1 cellular context compared by ENCODE assay signal in genomic region chr19:13804830-13805683, GRCh38.
TF ChIP-seq lines count a peak whose summit lies in the region.

No MANE protein-coding gene starts in this region.

TF ChIP-seq in WTC11, 78 proteins besides CTCF, POLR2A, EP300 and RAD21 (continued from another document):
- TF ChIP-seq, protein P1, sequence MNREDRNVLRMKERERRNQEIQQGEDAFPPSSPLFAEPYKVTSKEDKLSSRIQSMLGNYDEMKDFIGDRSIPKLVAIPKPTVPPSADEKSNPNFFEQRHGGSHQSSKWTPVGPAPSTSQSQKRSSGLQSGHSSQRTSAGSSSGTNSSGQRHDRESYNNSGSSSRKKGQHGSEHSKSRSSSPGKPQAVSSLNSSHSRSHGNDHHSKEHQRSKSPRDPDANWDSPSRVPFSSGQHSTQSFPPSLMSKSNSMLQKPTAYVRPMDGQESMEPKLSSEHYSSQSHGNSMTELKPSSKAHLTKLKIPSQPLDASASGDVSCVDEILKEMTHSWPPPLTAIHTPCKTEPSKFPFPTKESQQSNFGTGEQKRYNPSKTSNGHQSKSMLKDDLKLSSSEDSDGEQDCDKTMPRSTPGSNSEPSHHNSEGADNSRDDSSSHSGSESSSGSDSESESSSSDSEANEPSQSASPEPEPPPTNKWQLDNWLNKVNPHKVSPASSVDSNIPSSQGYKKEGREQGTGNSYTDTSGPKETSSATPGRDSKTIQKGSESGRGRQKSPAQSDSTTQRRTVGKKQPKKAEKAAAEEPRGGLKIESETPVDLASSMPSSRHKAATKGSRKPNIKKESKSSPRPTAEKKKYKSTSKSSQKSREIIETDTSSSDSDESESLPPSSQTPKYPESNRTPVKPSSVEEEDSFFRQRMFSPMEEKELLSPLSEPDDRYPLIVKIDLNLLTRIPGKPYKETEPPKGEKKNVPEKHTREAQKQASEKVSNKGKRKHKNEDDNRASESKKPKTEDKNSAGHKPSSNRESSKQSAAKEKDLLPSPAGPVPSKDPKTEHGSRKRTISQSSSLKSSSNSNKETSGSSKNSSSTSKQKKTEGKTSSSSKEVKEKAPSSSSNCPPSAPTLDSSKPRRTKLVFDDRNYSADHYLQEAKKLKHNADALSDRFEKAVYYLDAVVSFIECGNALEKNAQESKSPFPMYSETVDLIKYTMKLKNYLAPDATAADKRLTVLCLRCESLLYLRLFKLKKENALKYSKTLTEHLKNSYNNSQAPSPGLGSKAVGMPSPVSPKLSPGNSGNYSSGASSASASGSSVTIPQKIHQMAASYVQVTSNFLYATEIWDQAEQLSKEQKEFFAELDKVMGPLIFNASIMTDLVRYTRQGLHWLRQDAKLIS (CRISPR knock-in tag; IDR thresholded peaks at IDR 0.05; ENCODE audit: borderline replicate concordance), result no peak
- no peak for TF ChIP-seq ZNF396 (CRISPR knock-in tag; IDR thresholded peaks at IDR 0.05; ENCODE audit: borderline replicate concordance)
- no peak for TF ChIP-seq ZNF423 (CRISPR knock-in tag; IDR thresholded peaks at IDR 0.05)
- TF ChIP-seq, protein P2, sequence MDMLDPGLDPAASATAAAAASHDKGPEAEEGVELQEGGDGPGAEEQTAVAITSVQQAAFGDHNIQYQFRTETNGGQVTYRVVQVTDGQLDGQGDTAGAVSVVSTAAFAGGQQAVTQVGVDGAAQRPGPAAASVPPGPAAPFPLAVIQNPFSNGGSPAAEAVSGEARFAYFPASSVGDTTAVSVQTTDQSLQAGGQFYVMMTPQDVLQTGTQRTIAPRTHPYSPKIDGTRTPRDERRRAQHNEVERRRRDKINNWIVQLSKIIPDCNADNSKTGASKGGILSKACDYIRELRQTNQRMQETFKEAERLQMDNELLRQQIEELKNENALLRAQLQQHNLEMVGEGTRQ (CRISPR knock-in tag; IDR thresholded peaks at IDR 0.05), result peak; percentile 85
- 0 out of 2 replicates have a peak, but pooled peaks have one; percentile 39 for TF ChIP-seq FOXK1 (CRISPR knock-in tag; IDR thresholded peaks at IDR 0.05)
- no peak for TF ChIP-seq KAT7 (CRISPR knock-in tag; IDR thresholded peaks at IDR 0.05; ENCODE audit: borderline replicate concordance)
